In the genomic region with DNA sequence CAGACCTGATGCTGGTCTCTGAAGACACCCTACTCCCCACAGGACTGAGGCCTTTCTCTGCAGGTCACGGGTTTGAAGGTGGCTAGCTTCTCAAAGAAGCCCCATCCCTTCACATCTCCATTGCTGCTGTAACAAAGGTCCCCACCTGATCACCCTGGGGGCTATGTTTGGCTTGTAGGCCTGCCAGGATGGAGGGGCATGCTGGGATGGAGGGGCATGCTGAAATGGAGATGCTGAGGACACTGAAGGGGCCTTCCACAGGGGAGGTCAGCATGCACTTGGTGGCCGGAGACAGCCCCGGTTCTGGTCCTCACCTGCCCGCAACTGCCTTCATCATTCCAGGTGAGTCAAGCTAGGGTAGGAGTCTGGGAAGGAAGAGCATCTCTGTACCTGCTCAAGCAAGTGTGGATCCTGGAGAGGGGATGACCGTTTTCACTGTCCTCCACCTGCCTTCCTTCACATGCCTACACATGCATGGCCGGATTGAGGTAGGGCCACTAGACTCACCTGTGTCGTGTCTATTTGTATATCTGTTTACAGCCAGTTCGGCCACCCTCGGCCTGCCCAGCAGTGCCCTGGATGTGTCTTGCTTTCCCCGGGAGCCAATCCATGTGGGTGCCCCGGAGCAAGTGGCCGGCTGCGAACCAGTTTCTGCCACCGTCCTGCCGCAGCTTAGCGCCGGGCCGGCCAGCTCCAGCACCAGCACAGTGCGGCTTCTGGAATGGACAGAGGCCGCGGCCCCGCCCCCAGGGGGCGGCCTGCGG, we compare ENCODE assay signal across 8 cellular contexts. TPM values are rescaled to one million over a fixed set of nuclear protein-coding genes. Genes with fewer than 3 reads are reported as not detected.
DNase-seq lines count a peak whose midpoint lies in the region; ATAC-seq, FAIRE-seq and TF ChIP-seq lines count a peak whose summit lies in the region.

No MANE protein-coding gene starts in this region.

- POLR2A ChIA-PET in MCF 10A (lab: Yijun Ruan, JAX): interaction anchor here (0.6 to 3.7 kb wide), 5 partner anchors 10 to 264 kb away, joined by 3 to 52 read pairs (median 10); a partner anchor contains a TSS
- POLR2A ChIA-PET in activated naive CD8-positive, alpha-beta T cell treated with anti-CD3 and anti-CD28 coated beads, Interleukin-2, amount 10 ng/mL, durations not matched to agents 7 days and 5 days (lab: Charles Lee): interaction anchor here (0.6 to 2.5 kb wide), 4 partner anchors 44 to 1820 kb away, joined by 3 to 26 read pairs (median 4); a partner anchor contains a TSS

- H3K27ac Mint-ChIP-seq in MCF 10A (ENCODE audit: low read depth, unreplicated experiment): peak overlapping the region; percentile 89
- peak overlapping the region; percentile 87 for H3K27ac Mint-ChIP-seq in activated naive CD8-positive, alpha-beta T cell treated with anti-CD3 and anti-CD28 coated beads, Interleukin-2, amount 10 ng/mL, durations not matched to agents 7 days and 5 days

- H2AFZ ChIP-seq in mammary epithelial cell (ENCODE audit: low read depth, low read length): no peak overlapping the region

- no peak overlapping the region for H3K9ac ChIP-seq in mammary epithelial cell (ENCODE audit: insufficient read depth, low read length)

- peaks cover 6% of the 10 kb centered on the region for H3K36me3 Mint-ChIP-seq in MCF 10A (ENCODE audit: insufficient read depth, unreplicated experiment)
- no peaks in the 10 kb centered on the region for H3K36me3 Mint-ChIP-seq in activated naive CD8-positive, alpha-beta T cell treated with anti-CD3 and anti-CD28 coated beads, Interleukin-2, amount 10 ng/mL, durations not matched to agents 7 days and 5 days

- TSS peak; percentile 43 for BruUV-seq in MCF 10A (replicated peaks; lab: Mats Ljungman, UMichigan)
- BruUV-seq in mammary epithelial cell (replicated peaks; lab: Mats Ljungman, UMichigan): no TSS peak

- no peaks in the 10 kb centered on the region for H3K9me3 Mint-ChIP-seq in MCF 10A (ENCODE audit: unreplicated experiment)
- H3K9me3 Mint-ChIP-seq in activated naive CD8-positive, alpha-beta T cell treated with anti-CD3 and anti-CD28 coated beads, Interleukin-2, amount 10 ng/mL, durations not matched to agents 7 days and 5 days: no peaks in the 10 kb centered on the region

- peak; percentile 59 for TF ChIP-seq POLR2A in right lobe of liver (IDR thresholded peaks at IDR 0.05)

- H3K27ac ChIP-seq in mammary epithelial cell (ENCODE audit: insufficient read depth, low read depth, low read length): no peak overlapping the region
- no peak overlapping the region for H3K27ac ChIP-seq in right lobe of liver

- H3K9me3 ChIP-seq in mammary epithelial cell (replicated peaks; ENCODE audit: insufficient read depth, low read length): no peaks in the 10 kb centered on the region
- H3K9me3 ChIP-seq in right lobe of liver: no peaks in the 10 kb centered on the region

- no peak for FAIRE-seq in urothelium cell line (lab: Jason Lieb, UNC)

- H4K20me1 ChIP-seq in mammary epithelial cell (ENCODE audit: insufficient read depth, low read length): no peaks in the 10 kb centered on the region

- intact Hi-C loops in MCF 10A (cut with micrococcal nuclease) (loop anchor here (5.0 kb wide), 1 partner anchor 56 kb away; a partner anchor contains a TSS), mammary epithelial cell (cut with micrococcal nuclease) (no loop called here), right lobe of liver (cut with DNase I) (no loop called here)

- H3K36me3 ChIP-seq in mammary epithelial cell (ENCODE audit: insufficient read depth, low read length) (no peaks in the 10 kb centered on the region), right lobe of liver (no peaks in the 10 kb centered on the region)

- H3K4me1 ChIP-seq in mammary epithelial cell (ENCODE audit: insufficient read depth, low read length) (no peaks in the 10 kb centered on the region), right lobe of liver (no peaks in the 10 kb centered on the region)

- TF ChIP-seq CTCF in MCF 10A (IDR thresholded peaks at IDR 0.05; ENCODE audit: unreplicated experiment) (no peak), mammary epithelial cell (conservative IDR thresholded peaks at IDR 0.05 in 1 of 2, IDR thresholded peaks at IDR 0.05 in 1 of 2; ENCODE audit: extremely low read depth in 1 of 2, insufficient read depth in 1 of 2, low read depth in 1 of 2, low read length in 2 of 2) (no peak), right lobe of liver (IDR thresholded peaks at IDR 0.05) (no peak)

- H3K4me1 Mint-ChIP-seq in MCF 10A (ENCODE audit: insufficient read depth, unreplicated experiment): peaks cover 20% of the 10 kb centered on the region
- H3K4me1 Mint-ChIP-seq in activated naive CD8-positive, alpha-beta T cell treated with anti-CD3 and anti-CD28 coated beads, Interleukin-2, amount 10 ng/mL, durations not matched to agents 7 days and 5 days: peaks cover 5% of the 10 kb centered on the region

- H3K27me3 ChIP-seq in mammary epithelial cell (ENCODE audit: insufficient read depth, low read length): no peaks in the 10 kb centered on the region
- H3K27me3 ChIP-seq in right lobe of liver: no peaks in the 10 kb centered on the region

- dilution Hi-C loops in mammary epithelial cell (cut with HindIII; ENCODE audit: low sequenced_read_pairs): no loop called here

- no peaks in the 10 kb centered on the region for H3K79me2 ChIP-seq in mammary epithelial cell (ENCODE audit: insufficient read depth, low read length)

- CTCF ChIA-PET in MCF 10A (lab: Yijun Ruan, JAX): interaction anchor here (0.7 to 1.8 kb wide), 2 partner anchors 64 to 299 kb away, joined by 3 to 4 read pairs; no protein-coding TSS in a partner anchor
- CTCF ChIA-PET in mammary epithelial cell (lab: Charles Lee; ENCODE audit: low non-redundant PET): no interaction called here

- 72% methylated on average over 13 of the region's 24 CpGs for WGBS in mammary epithelial cell (ENCODE audit: low coverage, missing lambda C conversion rate)
- WGBS in right lobe of liver (ENCODE audit: insufficient coverage, low coverage, low lambda C conversion rate, missing lambda C conversion rate): 53% methylated on average over 6 of the region's 24 CpGs

- no peaks in the 10 kb centered on the region for H3K27me3 Mint-ChIP-seq in MCF 10A (ENCODE audit: insufficient read depth, unreplicated experiment)
- H3K27me3 Mint-ChIP-seq in activated naive CD8-positive, alpha-beta T cell treated with anti-CD3 and anti-CD28 coated beads, Interleukin-2, amount 10 ng/mL, durations not matched to agents 7 days and 5 days: peaks cover 14% of the 10 kb centered on the region

- H3K4me3 Mint-ChIP-seq in MCF 10A (ENCODE audit: unreplicated experiment): peak overlapping the region; percentile 99
- peak overlapping the region; percentile 91 for H3K4me3 Mint-ChIP-seq in activated naive CD8-positive, alpha-beta T cell treated with anti-CD3 and anti-CD28 coated beads, Interleukin-2, amount 10 ng/mL, durations not matched to agents 7 days and 5 days

- ATAC-seq in activated naive CD8-positive, alpha-beta T cell treated with anti-CD3 and anti-CD28 coated beads, Interleukin-2, amount 10 ng/mL, durations not matched to agents 7 days and 5 days (ENCODE audit: low read depth): no peak
- ATAC-seq in right lobe of liver (peak in 1 of 4 donors; percentile 3), GM18867 (IDR thresholded peaks at IDR 0.05; ENCODE audit: unreplicated experiment) (no peak)

- H3K4me3 ChIP-seq in mammary epithelial cell (replicated peaks in 1 of 3; ENCODE audit: insufficient read depth in 1 of 3, low read depth in 2 of 3, low read length in 3 of 3): no peak overlapping the region
- H3K4me3 ChIP-seq in right lobe of liver: peak overlapping the region; percentile 31 to 53 (median 48)

- DNase-seq in MCF 10A (ENCODE audit: unreplicated experiment) (no peak), mammary epithelial cell (no peak), right lobe of liver (no peak), urothelium cell line (ENCODE audit: low spot score) (peak; percentile 23), D341Med (ENCODE audit: low spot score) (no peak)
- no peak for DNase-seq in activated naive CD8-positive, alpha-beta T cell treated with anti-CD3 and anti-CD28 coated beads, Interleukin-2, amount 10 ng/mL, durations not matched to agents 7 days and 5 days
- no peak for DNase-seq in stimulated activated CD4-positive, alpha-beta T cell treated with anti-CD3 and anti-CD28 coated beads, Interleukin-4, amount 100 ng/mL, for 24 hours

- no peak overlapping the region for H3K4me2 ChIP-seq in mammary epithelial cell (ENCODE audit: insufficient read depth, low read depth, low read length)

- in situ Hi-C loops in mammary epithelial cell (cut with MboI; ENCODE audit: low sequenced_read_pairs in 2 of 2): no loop called here

RNA-seq across cellular contexts. Expression of a gene that starts 6.0 kb away (rescaled TPM):
- total RNA-seq in MCF 10A (2022) (10.5 and 11.4 TPM in 2 replicates), mammary epithelial cell (10 to 100 TPM; 10.4 to 14.5 TPM), right lobe of liver (1 to 10 TPM; 1.2 to 3.2 (median 2.4) TPM)
- polyA plus RNA-seq in mammary epithelial cell: 1.8 TPM
- 2.9 TPM for polyA minus RNA-seq in mammary epithelial cell
- 10 to 100 TPM; 10.6 to 13.7 TPM for total RNA-seq in activated naive CD8-positive, alpha-beta T cell treated with anti-CD3 and anti-CD28 coated beads, Interleukin-2, amount 10 ng/mL, durations not matched to agents 7 days and 5 days

RNA-seq across cellular contexts. Expression of a gene that starts 45.3 kb away (rescaled TPM):
- total RNA-seq in MCF 10A (2022) (0.33 and 1.1 TPM in 2 replicates), mammary epithelial cell (under 1 TPM in 1 of 2 donors, not detected in 1; 0.33 TPM), right lobe of liver (10 to 100 TPM; 47.3 to 80.2 (median 66.9) TPM)
- not detected for polyA plus RNA-seq in mammary epithelial cell
- not detected for polyA minus RNA-seq in mammary epithelial cell
- total RNA-seq in activated naive CD8-positive, alpha-beta T cell treated with anti-CD3 and anti-CD28 coated beads, Interleukin-2, amount 10 ng/mL, durations not matched to agents 7 days and 5 days: under 1 TPM; 0.48 to 0.53 TPM

RNA-seq across cellular contexts. Expression of a gene that starts 55.8 kb away (rescaled TPM):
- total RNA-seq in MCF 10A (2022): 151 and 193 TPM in 2 replicates
- total RNA-seq in mammary epithelial cell: 100 to 1,000 TPM in 1 of 2 donors, 10 to 100 TPM in 1; 81.2 to 126 TPM
- polyA plus RNA-seq in mammary epithelial cell: 69.6 TPM
- polyA minus RNA-seq in mammary epithelial cell: 80.9 TPM
- 100 to 1,000 TPM; 129 to 137 TPM for total RNA-seq in activated naive CD8-positive, alpha-beta T cell treated with anti-CD3 and anti-CD28 coated beads, Interleukin-2, amount 10 ng/mL, durations not matched to agents 7 days and 5 days
- 100 to 1,000 TPM in 1 of 6 experiments, 10 to 100 TPM in 5; 35.1 to 111 (median 76.8) TPM for total RNA-seq in right lobe of liver

Comparison
In these comparisons a context has a peak if more than half of its experiments do, and no peak if none do; other contexts are left out.
1. H3K4me3 ChIP-seq: peak in right lobe of liver (3 of 3); none in mammary epithelial cell (0 of 3).
2. RNA of a gene that starts 45.3 kb away (total RNA-seq): 47.3 to 80.2 TPM in right lobe of liver; 0.48 to 0.53 TPM in activated naive CD8-positive, alpha-beta T cell treated with anti-CD3 and anti-CD28 coated beads, Interleukin-2, amount 10 ng/mL, durations not matched to agents 7 days and 5 days, 0.33 TPM in mammary epithelial cell and 0.33 to 1.1 TPM in MCF 10A; every median in the first group is over 10 times any median in the second.